32 cellular contexts compared by ENCODE assay signal in the genomic region with DNA sequence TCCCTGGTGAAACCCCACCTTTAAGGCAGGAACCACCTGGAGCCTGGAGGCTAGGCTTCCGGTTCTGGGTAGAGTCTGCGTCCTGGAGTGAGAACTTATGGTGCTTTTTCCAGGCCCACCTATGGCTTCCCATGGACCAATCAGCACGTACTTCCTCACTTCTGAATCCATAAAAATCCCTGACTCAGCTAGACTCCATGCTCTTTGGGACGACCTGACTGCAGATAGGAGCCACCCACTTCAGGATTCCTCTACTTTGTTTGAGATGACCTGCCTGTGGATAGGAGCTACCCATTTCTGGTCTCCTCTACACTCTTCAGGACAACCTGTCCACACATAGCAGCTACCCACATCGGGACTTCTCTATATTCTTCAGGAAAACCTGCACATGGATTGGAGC.
"Had no signal": no experiment of that assay in that cellular context is flagged by ENCODE, and none has a peak within 500 bp of the region (broad histone marks: within the 10 kb centered on the region; RNA-seq: fewer than 3 reads in every experiment).

No MANE protein-coding gene starts in this region.

- H3K27me3 Mint-ChIP-seq: activated B cell treated with CpG ODN at 0.5 μM for 24 hours; activated CD8-positive, alpha-beta T cell treated with anti-CD3 and anti-CD28 coated beads for 36 hours; activated T-helper 17 cell treated with anti-CD3 and anti-CD28 coated beads, Interleukin-2, amount 50 U/mL, for 72 hours; central memory CD8-positive, alpha-beta T cell; effector memory CD8-positive, alpha-beta T cell had no signal

- H3K4me1 ChIP-seq: esophagus squamous epithelium, gastroesophageal sphincter had no signal

- H3K27me3 ChIP-seq: brain microvascular endothelial cell, esophagus squamous epithelium had no signal

- H3K4me3 Mint-ChIP-seq: activated B cell treated with CpG ODN at 0.5 μM for 24 hours; activated CD8-positive, alpha-beta T cell treated with anti-CD3 and anti-CD28 coated beads for 36 hours; activated naive CD8-positive, alpha-beta T cell; activated T-cell treated with anti-CD3 and anti-CD28 coated beads, Interleukin-2, amount 50 U/mL, for 4 hours; activated T-helper 17 cell treated with anti-CD3 and anti-CD28 coated beads, Interleukin-2, amount 50 U/mL, for 72 hours; central memory CD8-positive, alpha-beta T cell; effector memory CD8-positive, alpha-beta T cell had no signal

- H3K36me3 ChIP-seq: brain microvascular endothelial cell, esophagus squamous epithelium, gastroesophageal sphincter, WERI-Rb-1 had no signal

- H3K4me3 ChIP-seq: coronary artery, esophagus squamous epithelium, gastroesophageal sphincter had no signal

- H3K4me1 Mint-ChIP-seq: activated B cell treated with CpG ODN at 0.5 μM for 24 hours; activated T-helper 17 cell treated with anti-CD3 and anti-CD28 coated beads, Interleukin-2, amount 50 U/mL, for 72 hours; central memory CD8-positive, alpha-beta T cell had no signal

- H3K27ac ChIP-seq: brain microvascular endothelial cell, coronary artery, epithelial cell of prostate, esophagus squamous epithelium, gastroesophageal sphincter, WERI-Rb-1 had no signal

- ATAC-seq: activated CD4-positive, CD25-positive, alpha-beta regulatory T cell treated with anti-CD3 and anti-CD28 coated beads, Interleukin-2, amount 50 U/mL, for 24 hours; activated CD8-positive, alpha-beta T cell treated with anti-CD3 and anti-CD28 coated beads for 36 hours; activated T-cell treated with anti-CD3 and anti-CD28 coated beads, Interleukin-2, amount 50 U/mL, for 4 hours; activated T-helper 17 cell treated with anti-CD3 and anti-CD28 coated beads, Interleukin-2, amount 50 U/mL, for 72 hours; effector memory CD8-positive, alpha-beta T cell had no signal

- H3K9me3 Mint-ChIP-seq: activated CD8-positive, alpha-beta T cell treated with anti-CD3 and anti-CD28 coated beads for 36 hours; activated T-helper 17 cell treated with anti-CD3 and anti-CD28 coated beads, Interleukin-2, amount 50 U/mL, for 72 hours had no signal

- H3K27ac Mint-ChIP-seq: activated B cell treated with CpG ODN at 0.5 μM for 24 hours; activated CD8-positive, alpha-beta T cell treated with anti-CD3 and anti-CD28 coated beads for 36 hours; activated naive CD8-positive, alpha-beta T cell; activated T-helper 17 cell treated with anti-CD3 and anti-CD28 coated beads, Interleukin-2, amount 50 U/mL, for 72 hours; effector memory CD8-positive, alpha-beta T cell had no signal

- DNase-seq: activated B cell treated with CpG ODN at 0.5 μM for 24 hours; activated CD4-positive, alpha-beta T cell treated with anti-CD3 and anti-CD28 coated beads for 48 hours; activated CD4-positive, alpha-beta T cell treated with anti-CD3 and anti-CD28 coated beads, Interleukin-2, amount 50 U/mL, for 1 hour; activated CD4-positive, alpha-beta T cell treated with anti-CD3 and anti-CD28 coated beads, Interleukin-2, amount 50 U/mL, for 48 hours; activated CD8-positive, alpha-beta memory T cell treated with anti-CD3 and anti-CD28 coated beads for 24 hours; activated CD8-positive, alpha-beta T cell treated with anti-CD3 and anti-CD28 coated beads for 36 hours; activated effector memory CD4-positive, alpha-beta T cell treated with Interleukin-2 at 50 U/mL for 16 hours; activated gamma-delta T cell treated with Interleukin-2 at 50 U/mL for 16 hours; activated naive CD4-positive, alpha-beta T cell treated with anti-CD3 and anti-CD28 coated beads, Interleukin-2, amount 50 U/mL, for 16 hours; activated naive CD4-positive, alpha-beta T cell treated with Interleukin-2 at 50 U/mL for 16 hours; activated T-cell treated with anti-CD3 and anti-CD28 coated beads, Interleukin-2, amount 50 U/mL, for 4 hours; amniotic stem cell; anterior cingulate cortex; brain microvascular endothelial cell; dermis blood vessel endothelial cell; effector CD4-positive, alpha-beta T cell; effector memory CD8-positive, alpha-beta T cell; esophagus squamous epithelium; foreskin melanocyte; T-helper 2 cell; WERI-Rb-1 had no signal

- FAIRE-seq: astrocyte, bronchial epithelial cell, endothelial cell of umbilical vein, TTC549 had no signal

- H3K36me3 Mint-ChIP-seq: activated naive CD8-positive, alpha-beta T cell had no signal
